Comparison of ENCODE assay signal across 1 cellular context in the genomic region with DNA sequence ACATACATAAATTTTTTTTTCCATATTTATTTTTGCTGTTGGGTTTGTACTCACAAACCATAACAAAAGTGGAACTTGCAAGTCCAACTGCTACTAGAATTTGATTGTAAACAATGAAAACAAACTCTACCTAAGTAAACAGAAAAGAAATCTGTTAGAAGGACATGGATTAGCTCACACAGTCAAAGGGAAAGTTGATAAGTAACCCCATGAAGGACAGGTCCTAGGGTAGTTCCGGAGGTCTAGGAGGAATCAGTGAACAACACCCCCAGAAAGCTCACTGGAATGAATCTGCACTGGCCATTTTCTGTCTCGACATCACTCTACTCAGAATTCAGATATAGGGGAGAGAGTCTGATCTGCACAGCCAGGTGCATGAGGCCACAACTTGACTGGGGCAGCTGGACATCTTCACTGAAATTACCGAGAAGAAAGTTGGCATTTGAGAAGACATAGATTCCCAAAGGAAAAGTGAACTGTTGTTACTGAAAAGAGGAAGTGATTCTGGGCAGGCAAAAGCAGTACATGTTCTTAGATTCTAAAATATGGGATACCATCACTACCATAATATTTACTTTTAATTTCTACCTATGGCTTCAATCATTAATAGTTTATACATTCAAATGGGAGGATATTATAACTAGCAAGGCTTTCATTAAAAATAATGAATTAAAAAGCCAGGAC.
A peak's percentile ranks its signal among the peaks of the same experiment; 100 is the strongest.
TF ChIP-seq lines count a peak whose summit lies in the region.

No MANE protein-coding gene starts in this region.

TF ChIP-seq in HepG2, 621 proteins besides CTCF, POLR2A, EP300 and RAD21 (continued from another document and continues in another):
- TF ChIP-seq MZF1 (CRISPR knock-in tag; IDR thresholded peaks at IDR 0.05; ENCODE audit: borderline replicate concordance) (no peak), HMGA1 (CRISPR knock-in tag; conservative IDR thresholded peaks at IDR 0.05) (no peak), ATAD3A (CRISPR knock-in tag; IDR thresholded peaks at IDR 0.05) (no peak), ISL2 (CRISPR knock-in tag; IDR thresholded peaks at IDR 0.05) (peak; percentile 58), ZNF12 (CRISPR knock-in tag; IDR thresholded peaks at IDR 0.05) (no peak), ZNF33A (CRISPR knock-in tag; IDR thresholded peaks at IDR 0.05; ENCODE audit: borderline replicate concordance) (no peak), ZNF441 (CRISPR knock-in tag; IDR thresholded peaks at IDR 0.05; ENCODE audit: borderline replicate concordance) (no peak), GTF3A (CRISPR knock-in tag; conservative IDR thresholded peaks at IDR 0.05) (no peak), NFKBIZ (CRISPR knock-in tag; IDR thresholded peaks at IDR 0.05) (no peak), ZNF772 (CRISPR knock-in tag; IDR thresholded peaks at IDR 0.05) (no peak), ZSCAN31 (CRISPR knock-in tag; IDR thresholded peaks at IDR 0.05; ENCODE audit: low read depth) (no peak), ZNF326 (CRISPR knock-in tag; IDR thresholded peaks at IDR 0.05; ENCODE audit: borderline replicate concordance) (no peak), ZNF780A (CRISPR knock-in tag; IDR thresholded peaks at IDR 0.05) (no peak), AHR (CRISPR knock-in tag; IDR thresholded peaks at IDR 0.05) (no peak), MEF2D (CRISPR knock-in tag; IDR thresholded peaks at IDR 0.05) (no peak), RELA (CRISPR knock-in tag; IDR thresholded peaks at IDR 0.05) (no peak), SOX6 (IDR thresholded peaks at IDR 0.05) (no peak), SOX6 (CRISPR knock-in tag; IDR thresholded peaks at IDR 0.05) (peak; percentile 73), PAF1 (CRISPR knock-in tag; IDR thresholded peaks at IDR 0.05) (no peak), ZNF616 (CRISPR knock-in tag; IDR thresholded peaks at IDR 0.05; ENCODE audit: low read depth) (no peak), ZNF460 (CRISPR knock-in tag; IDR thresholded peaks at IDR 0.05; ENCODE audit: borderline replicate concordance) (no peak), ZBTB21 (CRISPR knock-in tag; IDR thresholded peaks at IDR 0.05) (no peak), PHF20 (CRISPR knock-in tag; IDR thresholded peaks at IDR 0.05) (no peak), RCOR2 (CRISPR knock-in tag; IDR thresholded peaks at IDR 0.05) (no peak), BRD4 (CRISPR knock-in tag; IDR thresholded peaks at IDR 0.05) (no peak), NR2F1 (CRISPR knock-in tag; IDR thresholded peaks at IDR 0.05) (no peak), GABPB1 (CRISPR knock-in tag; IDR thresholded peaks at IDR 0.05) (no peak), PRMT3 (CRISPR knock-in tag; IDR thresholded peaks at IDR 0.05; ENCODE audit: borderline replicate concordance, low read depth) (no peak), ZNF850 (CRISPR knock-in tag; conservative IDR thresholded peaks at IDR 0.05) (no peak), KLF16 (CRISPR knock-in tag; IDR thresholded peaks at IDR 0.05) (no peak), EED (CRISPR knock-in tag; IDR thresholded peaks at IDR 0.05) (no peak), ZNF160 (CRISPR knock-in tag; IDR thresholded peaks at IDR 0.05) (no peak), GABPA (IDR thresholded peaks at IDR 0.05; ENCODE audit: low read depth, low read length) (no peak), GABPA (CRISPR knock-in tag; IDR thresholded peaks at IDR 0.05; ENCODE audit: low read depth) (no peak), FOXJ3 (CRISPR knock-in tag; IDR thresholded peaks at IDR 0.05; ENCODE audit: borderline replicate concordance) (no peak; the same call in 1 of the 2 replicates), MED1 (CRISPR knock-in tag; IDR thresholded peaks at IDR 0.05) (peak; percentile 39; the same call in 1 of the 2 replicates), NCOR1 (IDR thresholded peaks at IDR 0.05; ENCODE audit: borderline replicate concordance, low read length) (no peak), ZNF451 (CRISPR knock-in tag; IDR thresholded peaks at IDR 0.05) (no peak), ZSCAN21 (CRISPR knock-in tag; IDR thresholded peaks at IDR 0.05; ENCODE audit: borderline replicate concordance) (no peak), HIVEP1 (CRISPR knock-in tag; IDR thresholded peaks at IDR 0.05) (no peak), MBD4 (IDR thresholded peaks at IDR 0.05; ENCODE audit: borderline replicate concordance, low read length) (no peak), FIP1L1 (IDR thresholded peaks at IDR 0.05; ENCODE audit: borderline replicate concordance, insufficient read depth, low read depth, low read length) (no peak), ZNF841 (CRISPR knock-in tag; IDR thresholded peaks at IDR 0.05; ENCODE audit: borderline replicate concordance) (no peak)
- TF ChIP-seq, protein P1, sequence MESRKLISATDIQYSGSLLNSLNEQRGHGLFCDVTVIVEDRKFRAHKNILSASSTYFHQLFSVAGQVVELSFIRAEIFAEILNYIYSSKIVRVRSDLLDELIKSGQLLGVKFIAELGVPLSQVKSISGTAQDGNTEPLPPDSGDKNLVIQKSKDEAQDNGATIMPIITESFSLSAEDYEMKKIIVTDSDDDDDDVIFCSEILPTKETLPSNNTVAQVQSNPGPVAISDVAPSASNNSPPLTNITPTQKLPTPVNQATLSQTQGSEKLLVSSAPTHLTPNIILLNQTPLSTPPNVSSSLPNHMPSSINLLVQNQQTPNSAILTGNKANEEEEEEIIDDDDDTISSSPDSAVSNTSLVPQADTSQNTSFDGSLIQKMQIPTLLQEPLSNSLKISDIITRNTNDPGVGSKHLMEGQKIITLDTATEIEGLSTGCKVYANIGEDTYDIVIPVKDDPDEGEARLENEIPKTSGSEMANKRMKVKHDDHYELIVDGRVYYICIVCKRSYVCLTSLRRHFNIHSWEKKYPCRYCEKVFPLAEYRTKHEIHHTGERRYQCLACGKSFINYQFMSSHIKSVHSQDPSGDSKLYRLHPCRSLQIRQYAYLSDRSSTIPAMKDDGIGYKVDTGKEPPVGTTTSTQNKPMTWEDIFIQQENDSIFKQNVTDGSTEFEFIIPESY (CRISPR knock-in tag; IDR thresholded peaks at IDR 0.05): no peak
- TF ChIP-seq, protein P2, sequence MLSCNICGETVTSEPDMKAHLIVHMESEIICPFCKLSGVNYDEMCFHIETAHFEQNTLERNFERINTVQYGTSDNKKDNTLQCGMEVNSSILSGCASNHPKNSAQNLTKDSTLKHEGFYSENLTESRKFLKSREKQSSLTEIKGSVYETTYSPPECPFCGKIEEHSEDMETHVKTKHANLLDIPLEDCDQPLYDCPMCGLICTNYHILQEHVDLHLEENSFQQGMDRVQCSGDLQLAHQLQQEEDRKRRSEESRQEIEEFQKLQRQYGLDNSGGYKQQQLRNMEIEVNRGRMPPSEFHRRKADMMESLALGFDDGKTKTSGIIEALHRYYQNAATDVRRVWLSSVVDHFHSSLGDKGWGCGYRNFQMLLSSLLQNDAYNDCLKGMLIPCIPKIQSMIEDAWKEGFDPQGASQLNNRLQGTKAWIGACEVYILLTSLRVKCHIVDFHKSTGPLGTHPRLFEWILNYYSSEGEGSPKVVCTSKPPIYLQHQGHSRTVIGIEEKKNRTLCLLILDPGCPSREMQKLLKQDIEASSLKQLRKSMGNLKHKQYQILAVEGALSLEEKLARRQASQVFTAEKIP (CRISPR knock-in tag; IDR thresholded peaks at IDR 0.05; ENCODE audit: borderline replicate concordance): no peak
- TF ChIP-seq, protein P3, sequence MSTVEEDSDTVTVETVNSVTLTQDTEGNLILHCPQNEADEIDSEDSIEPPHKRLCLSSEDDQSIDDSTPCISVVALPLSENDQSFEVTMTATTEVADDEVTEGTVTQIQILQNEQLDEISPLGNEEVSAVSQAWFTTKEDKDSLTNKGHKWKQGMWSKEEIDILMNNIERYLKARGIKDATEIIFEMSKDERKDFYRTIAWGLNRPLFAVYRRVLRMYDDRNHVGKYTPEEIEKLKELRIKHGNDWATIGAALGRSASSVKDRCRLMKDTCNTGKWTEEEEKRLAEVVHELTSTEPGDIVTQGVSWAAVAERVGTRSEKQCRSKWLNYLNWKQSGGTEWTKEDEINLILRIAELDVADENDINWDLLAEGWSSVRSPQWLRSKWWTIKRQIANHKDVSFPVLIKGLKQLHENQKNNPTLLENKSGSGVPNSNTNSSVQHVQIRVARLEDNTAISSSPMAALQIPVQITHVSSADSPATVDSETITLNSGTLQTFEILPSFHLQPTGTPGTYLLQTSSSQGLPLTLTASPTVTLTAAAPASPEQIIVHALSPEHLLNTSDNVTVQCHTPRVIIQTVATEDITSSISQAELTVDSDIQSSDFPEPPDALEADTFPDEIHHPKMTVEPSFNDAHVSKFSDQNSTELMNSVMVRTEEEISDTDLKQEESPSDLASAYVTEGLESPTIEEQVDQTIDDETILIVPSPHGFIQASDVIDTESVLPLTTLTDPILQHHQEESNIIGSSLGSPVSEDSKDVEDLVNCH (CRISPR knock-in tag; IDR thresholded peaks at IDR 0.05): no peak
- TF ChIP-seq, protein P4, sequence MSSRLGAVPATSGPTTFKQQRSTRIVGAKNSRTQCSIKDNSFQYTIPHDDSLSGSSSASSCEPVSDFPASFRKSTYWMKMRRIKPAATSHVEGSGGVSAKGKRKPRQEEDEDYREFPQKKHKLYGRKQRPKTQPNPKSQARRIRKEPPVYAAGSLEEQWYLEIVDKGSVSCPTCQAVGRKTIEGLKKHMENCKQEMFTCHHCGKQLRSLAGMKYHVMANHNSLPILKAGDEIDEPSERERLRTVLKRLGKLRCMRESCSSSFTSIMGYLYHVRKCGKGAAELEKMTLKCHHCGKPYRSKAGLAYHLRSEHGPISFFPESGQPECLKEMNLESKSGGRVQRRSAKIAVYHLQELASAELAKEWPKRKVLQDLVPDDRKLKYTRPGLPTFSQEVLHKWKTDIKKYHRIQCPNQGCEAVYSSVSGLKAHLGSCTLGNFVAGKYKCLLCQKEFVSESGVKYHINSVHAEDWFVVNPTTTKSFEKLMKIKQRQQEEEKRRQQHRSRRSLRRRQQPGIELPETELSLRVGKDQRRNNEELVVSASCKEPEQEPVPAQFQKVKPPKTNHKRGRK (CRISPR knock-in tag; IDR thresholded peaks at IDR 0.05): no peak
- TF ChIP-seq, protein P5, sequence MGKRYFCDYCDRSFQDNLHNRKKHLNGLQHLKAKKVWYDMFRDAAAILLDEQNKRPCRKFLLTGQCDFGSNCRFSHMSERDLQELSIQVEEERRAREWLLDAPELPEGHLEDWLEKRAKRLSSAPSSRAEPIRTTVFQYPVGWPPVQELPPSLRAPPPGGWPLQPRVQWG (CRISPR knock-in tag; IDR thresholded peaks at IDR 0.05; ENCODE audit: borderline replicate concordance, low read depth): no peak
- TF ChIP-seq, protein P6, sequence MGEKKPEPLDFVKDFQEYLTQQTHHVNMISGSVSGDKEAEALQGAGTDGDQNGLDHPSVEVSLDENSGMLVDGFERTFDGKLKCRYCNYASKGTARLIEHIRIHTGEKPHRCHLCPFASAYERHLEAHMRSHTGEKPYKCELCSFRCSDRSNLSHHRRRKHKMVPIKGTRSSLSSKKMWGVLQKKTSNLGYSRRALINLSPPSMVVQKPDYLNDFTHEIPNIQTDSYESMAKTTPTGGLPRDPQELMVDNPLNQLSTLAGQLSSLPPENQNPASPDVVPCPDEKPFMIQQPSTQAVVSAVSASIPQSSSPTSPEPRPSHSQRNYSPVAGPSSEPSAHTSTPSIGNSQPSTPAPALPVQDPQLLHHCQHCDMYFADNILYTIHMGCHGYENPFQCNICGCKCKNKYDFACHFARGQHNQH (CRISPR knock-in tag; IDR thresholded peaks at IDR 0.05): peak; percentile 82
- TF ChIP-seq, protein P7, sequence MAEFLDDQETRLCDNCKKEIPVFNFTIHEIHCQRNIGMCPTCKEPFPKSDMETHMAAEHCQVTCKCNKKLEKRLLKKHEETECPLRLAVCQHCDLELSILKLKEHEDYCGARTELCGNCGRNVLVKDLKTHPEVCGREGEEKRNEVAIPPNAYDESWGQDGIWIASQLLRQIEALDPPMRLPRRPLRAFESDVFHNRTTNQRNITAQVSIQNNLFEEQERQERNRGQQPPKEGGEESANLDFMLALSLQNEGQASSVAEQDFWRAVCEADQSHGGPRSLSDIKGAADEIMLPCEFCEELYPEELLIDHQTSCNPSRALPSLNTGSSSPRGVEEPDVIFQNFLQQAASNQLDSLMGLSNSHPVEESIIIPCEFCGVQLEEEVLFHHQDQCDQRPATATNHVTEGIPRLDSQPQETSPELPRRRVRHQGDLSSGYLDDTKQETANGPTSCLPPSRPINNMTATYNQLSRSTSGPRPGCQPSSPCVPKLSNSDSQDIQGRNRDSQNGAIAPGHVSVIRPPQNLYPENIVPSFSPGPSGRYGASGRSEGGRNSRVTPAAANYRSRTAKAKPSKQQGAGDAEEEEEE (CRISPR knock-in tag; IDR thresholded peaks at IDR 0.05; ENCODE audit: borderline replicate concordance): no peak
- TF ChIP-seq, protein P8, sequence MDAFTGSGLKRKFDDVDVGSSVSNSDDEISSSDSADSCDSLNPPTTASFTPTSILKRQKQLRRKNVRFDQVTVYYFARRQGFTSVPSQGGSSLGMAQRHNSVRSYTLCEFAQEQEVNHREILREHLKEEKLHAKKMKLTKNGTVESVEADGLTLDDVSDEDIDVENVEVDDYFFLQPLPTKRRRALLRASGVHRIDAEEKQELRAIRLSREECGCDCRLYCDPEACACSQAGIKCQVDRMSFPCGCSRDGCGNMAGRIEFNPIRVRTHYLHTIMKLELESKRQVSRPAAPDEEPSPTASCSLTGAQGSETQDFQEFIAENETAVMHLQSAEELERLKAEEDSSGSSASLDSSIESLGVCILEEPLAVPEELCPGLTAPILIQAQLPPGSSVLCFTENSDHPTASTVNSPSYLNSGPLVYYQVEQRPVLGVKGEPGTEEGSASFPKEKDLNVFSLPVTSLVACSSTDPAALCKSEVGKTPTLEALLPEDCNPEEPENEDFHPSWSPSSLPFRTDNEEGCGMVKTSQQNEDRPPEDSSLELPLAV (CRISPR knock-in tag; conservative IDR thresholded peaks at IDR 0.05; ENCODE audit: low read depth): no peak
